Comparison of ENCODE assay signal across 14 cellular contexts in the genomic region with DNA sequence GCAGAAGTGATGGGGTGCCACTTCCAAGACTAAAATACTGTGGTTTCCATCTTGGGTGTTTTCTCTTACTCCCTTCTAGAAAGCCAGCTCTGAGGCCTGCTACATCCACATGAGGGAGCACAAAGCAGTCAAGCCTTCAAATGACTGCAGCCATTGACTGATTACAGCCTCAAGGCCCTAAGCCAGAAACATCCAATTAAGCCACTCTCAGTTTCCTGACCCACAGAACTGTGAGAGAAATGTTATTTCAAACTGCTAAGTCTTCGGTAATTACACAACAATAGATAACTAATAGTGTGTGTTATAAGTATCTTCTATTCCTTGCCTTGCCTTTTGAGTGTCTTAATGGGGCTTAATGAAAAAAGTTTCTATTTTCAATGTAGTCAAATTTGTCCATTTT. TPM values are rescaled to one million over a fixed set of nuclear protein-coding genes. Genes with fewer than 3 reads are reported as not detected.
DNase-seq lines count a peak whose midpoint lies in the region; ATAC-seq and TF ChIP-seq lines count a peak whose summit lies in the region.
"Had no signal": no experiment of that assay in that cellular context is flagged by ENCODE, and none has a peak within 500 bp of the region (broad histone marks: within the 10 kb centered on the region; RNA-seq: fewer than 3 reads in every experiment).

No MANE protein-coding gene starts in this region.

- H3K27me3 ChIP-seq in liver (ENCODE audit: control insufficient read depth in 4 of 4, insufficient read depth in 4 of 4, low read length in 3 of 4) (no peaks in the 10 kb centered on the region), prostate gland (replicated peaks; ENCODE audit: insufficient read depth) (no peaks in the 10 kb centered on the region), PC-9 (ENCODE audit: insufficient read depth, low read depth) (no peaks in the 10 kb centered on the region)
- H3K27me3 ChIP-seq: gastroesophageal sphincter, spleen had no signal

- peaks cover 85% of the 10 kb centered on the region for H3K79me2 ChIP-seq in PC-9 (ENCODE audit: low read depth)

- H3K4me1 ChIP-seq in liver (ENCODE audit: control insufficient read depth in 4 of 4, insufficient read depth in 4 of 4, low read length in 3 of 4) (peaks cover 0 to 2% (median under 1%) of the 10 kb centered on the region in 4 donors), prostate gland (replicated peaks) (no peaks in the 10 kb centered on the region), PC-9 (replicated peaks; ENCODE audit: insufficient read depth) (no peaks in the 10 kb centered on the region; the same call in 1 of the 2 replicates)

- no peaks in the 10 kb centered on the region for H3K36me3 ChIP-seq in liver (ENCODE audit: control insufficient read depth in 4 of 4, insufficient read depth in 3 of 4, low read depth in 1 of 4, low read length in 3 of 4)
- H3K36me3 ChIP-seq in prostate gland = no peaks in the 10 kb centered on the region
- no peaks in the 10 kb centered on the region for H3K36me3 ChIP-seq in PC-9 (ENCODE audit: low read depth)
- H3K36me3 ChIP-seq: gastroesophageal sphincter had no signal

- intact Hi-C loops in prostate gland (cut with DNase I) = no loop called here
- intact Hi-C loops in PC-9 (cut with micrococcal nuclease; ENCODE audit: unreplicated experiment) = no loop called here

- TF ChIP-seq CTCF in WTC11 (IDR thresholded peaks at IDR 0.05) = no peak
- no peak for TF ChIP-seq CTCF in liver (IDR thresholded peaks at IDR 0.05; ENCODE audit: low read depth, low read length, missing input control)
- no peak for TF ChIP-seq CTCF in prostate gland (IDR thresholded peaks at IDR 0.05)
- TF ChIP-seq CTCF in PC-9 (conservative IDR thresholded peaks at IDR 0.05) = no peak

- TF ChIP-seq POLR2A in prostate gland (IDR thresholded peaks at IDR 0.05) = no peak

- TF ChIP-seq RAD21 in liver (IDR thresholded peaks at IDR 0.05) = peak; percentile 9 to 17

- peaks cover 30% of the 10 kb centered on the region for H3K4me1 Mint-ChIP-seq in WTC11

- CTCF ChIA-PET in WTC11 (lab: Charles Lee) = no interaction called here
- CTCF ChIA-PET in PC-9 (lab: Charles Lee) = no interaction called here

- H3F3A ChIP-seq in PC-9 (ENCODE audit: insufficient read depth, low read depth) = 0 out of 2 replicates have a peak, but pooled peaks cover 3% of the 10 kb centered on the region

- H3K9me3 ChIP-seq in liver (ENCODE audit: control insufficient read depth in 4 of 4, low read length in 3 of 4) (no peaks in the 10 kb centered on the region), prostate gland (no peaks in the 10 kb centered on the region), PC-9 (ENCODE audit: insufficient read depth, low read depth) (peaks cover 3% of the 10 kb centered on the region; the same call in 1 of the 2 replicates)
- H3K9me3 ChIP-seq: gastroesophageal sphincter had no signal

- no peak overlapping the region for H3K9ac ChIP-seq in liver (ENCODE audit: low read depth in 1 of 2, low read length in 2 of 2)

- no TSS peak for BruUV-seq in PC-9 (replicated peaks; lab: Mats Ljungman, UMichigan)

- H2AFZ ChIP-seq in PC-9 = no peak overlapping the region

- H3K27me3 Mint-ChIP-seq in WTC11 (ENCODE audit: low read depth) = no peaks in the 10 kb centered on the region

- WGBS in liver = 72% methylated on average over 1 of the region's 1 CpG
- 85% methylated on average over 1 of the region's 1 CpG for WGBS in prostate gland

- no peak overlapping the region for H3K4me3 ChIP-seq in liver (ENCODE audit: low read depth in 1 of 3, low read length in 3 of 3)
- no peak overlapping the region for H3K4me3 ChIP-seq in prostate gland
- H3K4me3 ChIP-seq in PC-9 = no peak overlapping the region
- H3K4me3 ChIP-seq: gastroesophageal sphincter, spleen had no signal

- H3K27ac ChIP-seq in liver (ENCODE audit: low read depth in 1 of 2, low read length in 2 of 2) = no peak overlapping the region
- no peak overlapping the region for H3K27ac ChIP-seq in prostate gland
- H3K27ac ChIP-seq in PC-9 = no peak overlapping the region
- H3K27ac ChIP-seq: gastroesophageal sphincter, RWPE1, spleen had no signal

- H4K20me1 ChIP-seq in PC-9 (ENCODE audit: insufficient read depth) = peaks cover 11% of the 10 kb centered on the region

- H3K27ac Mint-ChIP-seq in WTC11 = peak overlapping the region; percentile 78; the same call in 1 of the 2 replicates

- POLR2A ChIA-PET in WTC11 (lab: Charles Lee) (no interaction called here), PC-9 (lab: Charles Lee; ENCODE audit: unreplicated experiment) (no interaction called here)

- H3K9me2 ChIP-seq in PC-9 (ENCODE audit: insufficient read depth) = no peaks in the 10 kb centered on the region

- DNase-seq in DMS 273 treated with DMSO at 0.1 percent for 48 hours (lab: John Stamatoyannopoulos, UW) (peak; percentile 26), HuH-7 (ENCODE audit: low spot score) (peak; percentile 26), WTC11 (ENCODE audit: low spot score) (no peak), prostate gland (ENCODE audit: low spot score) (no peak), RPMI8226 (no peak), PC-9 (no peak)
- DNase-seq: activated naive CD4-positive, alpha-beta T cell; cortex of kidney; GOT3; spleen had no signal

- peaks cover 13% of the 10 kb centered on the region for H3K9me3 Mint-ChIP-seq in WTC11

- peaks cover 19% of the 10 kb centered on the region for H3K36me3 Mint-ChIP-seq in WTC11

- H3K4me3 Mint-ChIP-seq in WTC11 = peak overlapping the region; percentile 22; the same call in 1 of the 2 replicates

- no peak overlapping the region for H3K4me2 ChIP-seq in PC-9

- peak; percentile 87 for ATAC-seq in WTC11
- no peak for ATAC-seq in GM18873 (IDR thresholded peaks at IDR 0.05; ENCODE audit: low FRiP score, unreplicated experiment)
- ATAC-seq: gastroesophageal sphincter had no signal

TF ChIP-seq in WTC11, 78 proteins besides CTCF, POLR2A, EP300 and RAD21 (continues in another document):
- TF ChIP-seq SMAD3 (CRISPR knock-in tag; IDR thresholded peaks at IDR 0.05; ENCODE audit: borderline replicate concordance) = no peak
- TF ChIP-seq ZNF317 (CRISPR knock-in tag; IDR thresholded peaks at IDR 0.05; ENCODE audit: borderline replicate concordance, low read depth) = no peak
- TF ChIP-seq, protein P1, sequence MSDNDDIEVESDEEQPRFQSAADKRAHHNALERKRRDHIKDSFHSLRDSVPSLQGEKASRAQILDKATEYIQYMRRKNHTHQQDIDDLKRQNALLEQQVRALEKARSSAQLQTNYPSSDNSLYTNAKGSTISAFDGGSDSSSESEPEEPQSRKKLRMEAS (CRISPR knock-in tag; IDR thresholded peaks at IDR 0.05) = no peak
- TF ChIP-seq ZNF423 (CRISPR knock-in tag; IDR thresholded peaks at IDR 0.05) = no peak
- TF ChIP-seq, protein P2, sequence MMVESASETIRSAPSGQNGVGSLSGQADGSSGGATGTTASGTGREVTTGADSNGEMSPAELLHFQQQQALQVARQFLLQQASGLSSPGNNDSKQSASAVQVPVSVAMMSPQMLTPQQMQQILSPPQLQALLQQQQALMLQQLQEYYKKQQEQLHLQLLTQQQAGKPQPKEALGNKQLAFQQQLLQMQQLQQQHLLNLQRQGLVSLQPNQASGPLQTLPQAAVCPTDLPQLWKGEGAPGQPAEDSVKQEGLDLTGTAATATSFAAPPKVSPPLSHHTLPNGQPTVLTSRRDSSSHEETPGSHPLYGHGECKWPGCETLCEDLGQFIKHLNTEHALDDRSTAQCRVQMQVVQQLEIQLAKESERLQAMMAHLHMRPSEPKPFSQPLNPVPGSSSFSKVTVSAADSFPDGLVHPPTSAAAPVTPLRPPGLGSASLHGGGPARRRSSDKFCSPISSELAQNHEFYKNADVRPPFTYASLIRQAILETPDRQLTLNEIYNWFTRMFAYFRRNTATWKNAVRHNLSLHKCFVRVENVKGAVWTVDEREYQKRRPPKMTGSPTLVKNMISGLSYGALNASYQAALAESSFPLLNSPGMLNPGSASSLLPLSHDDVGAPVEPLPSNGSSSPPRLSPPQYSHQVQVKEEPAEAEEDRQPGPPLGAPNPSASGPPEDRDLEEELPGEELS (CRISPR knock-in tag; IDR thresholded peaks at IDR 0.05) = no peak
- no peak for TF ChIP-seq RORB (CRISPR knock-in tag; IDR thresholded peaks at IDR 0.05)

TF ChIP-seq in liver, 16 proteins besides CTCF, POLR2A, EP300 and RAD21 (continues in another document):
- no peak for TF ChIP-seq YY1 (IDR thresholded peaks at IDR 0.05)
- no peak for TF ChIP-seq JUND (IDR thresholded peaks at IDR 0.05)
- TF ChIP-seq HNF4G (IDR thresholded peaks at IDR 0.05) = no peak
- TF ChIP-seq FOXA1 (IDR thresholded peaks at IDR 0.05) = no peak
- TF ChIP-seq GABPA (IDR thresholded peaks at IDR 0.05 in 1 of 2, conservative IDR thresholded peaks at IDR 0.05 in 1 of 2) = no peak
- TF ChIP-seq RXRA (IDR thresholded peaks at IDR 0.05) = no peak
- TF ChIP-seq NR2F2 (IDR thresholded peaks at IDR 0.05) = no peak
- TF ChIP-seq, protein P3, sequence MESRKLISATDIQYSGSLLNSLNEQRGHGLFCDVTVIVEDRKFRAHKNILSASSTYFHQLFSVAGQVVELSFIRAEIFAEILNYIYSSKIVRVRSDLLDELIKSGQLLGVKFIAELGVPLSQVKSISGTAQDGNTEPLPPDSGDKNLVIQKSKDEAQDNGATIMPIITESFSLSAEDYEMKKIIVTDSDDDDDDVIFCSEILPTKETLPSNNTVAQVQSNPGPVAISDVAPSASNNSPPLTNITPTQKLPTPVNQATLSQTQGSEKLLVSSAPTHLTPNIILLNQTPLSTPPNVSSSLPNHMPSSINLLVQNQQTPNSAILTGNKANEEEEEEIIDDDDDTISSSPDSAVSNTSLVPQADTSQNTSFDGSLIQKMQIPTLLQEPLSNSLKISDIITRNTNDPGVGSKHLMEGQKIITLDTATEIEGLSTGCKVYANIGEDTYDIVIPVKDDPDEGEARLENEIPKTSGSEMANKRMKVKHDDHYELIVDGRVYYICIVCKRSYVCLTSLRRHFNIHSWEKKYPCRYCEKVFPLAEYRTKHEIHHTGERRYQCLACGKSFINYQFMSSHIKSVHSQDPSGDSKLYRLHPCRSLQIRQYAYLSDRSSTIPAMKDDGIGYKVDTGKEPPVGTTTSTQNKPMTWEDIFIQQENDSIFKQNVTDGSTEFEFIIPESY (IDR thresholded peaks at IDR 0.05) = no peak
- no peak for TF ChIP-seq FOXA2 (IDR thresholded peaks at IDR 0.05)
- TF ChIP-seq SP1 (IDR thresholded peaks at IDR 0.05) = no peak
- no peak for TF ChIP-seq HNF4A (conservative IDR thresholded peaks at IDR 0.05)

RNA-seq across cellular contexts. Expression of a gene that starts 24.8 kb away (rescaled TPM):
- total RNA-seq in WTC11 (2021) (29.2 to 33.1 TPM (median 32.0 TPM) in 3 replicates), liver (10 to 100 TPM; 19.9 to 21.9 TPM), prostate gland (10 to 100 TPM; 30.8 to 52.9 TPM), PC-9 (2021) (45.0 and 56.9 TPM in 2 replicates)
- 1 to 10 TPM; 2.6 to 8.0 TPM for polyA plus RNA-seq in liver

Comparison
In these comparisons a context has a peak if more than half of its experiments do, and no peak if none do; other contexts are left out.
1. DNase-seq: peak in DMS 273 treated with DMSO at 0.1 percent for 48 hours (single experiment) and HuH-7 (single experiment); none in WTC11 (single experiment), prostate gland (single experiment), RPMI8226 (single experiment) and PC-9 (0 of 2).